ENCODE assay signal across 1 cellular context in genomic region chr5:151174612-151175101, GRCh38.
TF ChIP-seq lines count a peak whose summit lies in the region.

No MANE protein-coding gene starts in this region.

TF ChIP-seq in SK-N-SH treated with all-trans-retinoic acid at 6 μM for 48 hours, 23 proteins besides CTCF, POLR2A, EP300 and RAD21 (continued from another document):
- TF ChIP-seq, protein P1, sequence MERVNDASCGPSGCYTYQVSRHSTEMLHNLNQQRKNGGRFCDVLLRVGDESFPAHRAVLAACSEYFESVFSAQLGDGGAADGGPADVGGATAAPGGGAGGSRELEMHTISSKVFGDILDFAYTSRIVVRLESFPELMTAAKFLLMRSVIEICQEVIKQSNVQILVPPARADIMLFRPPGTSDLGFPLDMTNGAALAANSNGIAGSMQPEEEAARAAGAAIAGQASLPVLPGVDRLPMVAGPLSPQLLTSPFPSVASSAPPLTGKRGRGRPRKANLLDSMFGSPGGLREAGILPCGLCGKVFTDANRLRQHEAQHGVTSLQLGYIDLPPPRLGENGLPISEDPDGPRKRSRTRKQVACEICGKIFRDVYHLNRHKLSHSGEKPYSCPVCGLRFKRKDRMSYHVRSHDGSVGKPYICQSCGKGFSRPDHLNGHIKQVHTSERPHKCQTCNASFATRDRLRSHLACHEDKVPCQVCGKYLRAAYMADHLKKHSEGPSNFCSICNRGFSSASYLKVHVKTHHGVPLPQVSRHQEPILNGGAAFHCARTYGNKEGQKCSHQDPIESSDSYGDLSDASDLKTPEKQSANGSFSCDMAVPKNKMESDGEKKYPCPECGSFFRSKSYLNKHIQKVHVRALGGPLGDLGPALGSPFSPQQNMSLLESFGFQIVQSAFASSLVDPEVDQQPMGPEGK (CRISPR knock-in tag; IDR thresholded peaks at IDR 0.05; ENCODE audit: borderline replicate concordance), result no peak
- TF ChIP-seq GLIS3 (CRISPR knock-in tag; IDR thresholded peaks at IDR 0.05) (no peak), TSHZ2 (CRISPR knock-in tag; IDR thresholded peaks at IDR 0.05) (no peak), ZFP30 (CRISPR knock-in tag; IDR thresholded peaks at IDR 0.05) (no peak), POU6F1 (CRISPR knock-in tag; IDR thresholded peaks at IDR 0.05; ENCODE audit: borderline replicate concordance, low read depth) (no peak)
